Comparison of ENCODE assay signal across 1 cellular context in genomic region chr21:46324390-46325072, GRCh38.
A peak's percentile ranks its signal among the peaks of the same experiment; 100 is the strongest.
TF ChIP-seq lines count a peak whose summit lies in the region.

No MANE protein-coding gene starts in this region.

TF ChIP-seq in HepG2, 621 proteins besides CTCF, POLR2A, EP300 and RAD21 (continued from another document and continues in another):
- TF ChIP-seq, protein P1, sequence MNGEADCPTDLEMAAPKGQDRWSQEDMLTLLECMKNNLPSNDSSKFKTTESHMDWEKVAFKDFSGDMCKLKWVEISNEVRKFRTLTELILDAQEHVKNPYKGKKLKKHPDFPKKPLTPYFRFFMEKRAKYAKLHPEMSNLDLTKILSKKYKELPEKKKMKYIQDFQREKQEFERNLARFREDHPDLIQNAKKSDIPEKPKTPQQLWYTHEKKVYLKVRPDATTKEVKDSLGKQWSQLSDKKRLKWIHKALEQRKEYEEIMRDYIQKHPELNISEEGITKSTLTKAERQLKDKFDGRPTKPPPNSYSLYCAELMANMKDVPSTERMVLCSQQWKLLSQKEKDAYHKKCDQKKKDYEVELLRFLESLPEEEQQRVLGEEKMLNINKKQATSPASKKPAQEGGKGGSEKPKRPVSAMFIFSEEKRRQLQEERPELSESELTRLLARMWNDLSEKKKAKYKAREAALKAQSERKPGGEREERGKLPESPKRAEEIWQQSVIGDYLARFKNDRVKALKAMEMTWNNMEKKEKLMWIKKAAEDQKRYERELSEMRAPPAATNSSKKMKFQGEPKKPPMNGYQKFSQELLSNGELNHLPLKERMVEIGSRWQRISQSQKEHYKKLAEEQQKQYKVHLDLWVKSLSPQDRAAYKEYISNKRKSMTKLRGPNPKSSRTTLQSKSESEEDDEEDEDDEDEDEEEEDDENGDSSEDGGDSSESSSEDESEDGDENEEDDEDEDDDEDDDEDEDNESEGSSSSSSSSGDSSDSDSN (CRISPR knock-in tag; IDR thresholded peaks at IDR 0.05): peak; percentile 77
- TF ChIP-seq CENPT (CRISPR knock-in tag; IDR thresholded peaks at IDR 0.05; ENCODE audit: low read depth) (no peak), SP1 (IDR thresholded peaks at IDR 0.05) (no peak), SP1 (CRISPR knock-in tag; IDR thresholded peaks at IDR 0.05) (peak; percentile 61), MAZ (IDR thresholded peaks at IDR 0.05; ENCODE audit: borderline replicate concordance, low read depth, low read length) (peak; percentile 37; the same call in 1 of the 2 replicates), MAZ (CRISPR knock-in tag; IDR thresholded peaks at IDR 0.05; ENCODE audit: low read depth) (peak; percentile 53), MYPOP (CRISPR knock-in tag; IDR thresholded peaks at IDR 0.05) (0 out of 2 replicates have a peak, but pooled peaks have one; percentile 47), ZNF530 (CRISPR knock-in tag; IDR thresholded peaks at IDR 0.05; ENCODE audit: low read depth) (no peak), HDAC1 (CRISPR knock-in tag; IDR thresholded peaks at IDR 0.05) (peak; percentile 65), ZSCAN31 (CRISPR knock-in tag; IDR thresholded peaks at IDR 0.05; ENCODE audit: low read depth) (0 out of 2 replicates have a peak, but pooled peaks have one; percentile 67), POLR2G (IDR thresholded peaks at IDR 0.05; ENCODE audit: low read depth, low read length) (peak; percentile 68), ZNF737 (CRISPR knock-in tag; IDR thresholded peaks at IDR 0.05; ENCODE audit: borderline replicate concordance) (no peak), ZNF775 (CRISPR knock-in tag; IDR thresholded peaks at IDR 0.05; ENCODE audit: borderline replicate concordance) (no peak), ZNF567 (CRISPR knock-in tag; IDR thresholded peaks at IDR 0.05; ENCODE audit: borderline replicate concordance) (no peak), BRD4 (CRISPR knock-in tag; IDR thresholded peaks at IDR 0.05) (no peak; the same call in none of the 2 replicates), ZSCAN29 (CRISPR knock-in tag; conservative IDR thresholded peaks at IDR 0.05) (no peak), XBP1 (CRISPR knock-in tag; IDR thresholded peaks at IDR 0.05) (no peak), HES4 (CRISPR knock-in tag; IDR thresholded peaks at IDR 0.05; ENCODE audit: borderline replicate concordance) (peak; percentile 29; the same call in 1 of the 2 replicates), ARID4A (CRISPR knock-in tag; IDR thresholded peaks at IDR 0.05; ENCODE audit: borderline replicate concordance) (peak; percentile 81), MIER2 (CRISPR knock-in tag; IDR thresholded peaks at IDR 0.05) (no peak), ZNF451 (CRISPR knock-in tag; IDR thresholded peaks at IDR 0.05) (no peak), GABPB1 (CRISPR knock-in tag; IDR thresholded peaks at IDR 0.05) (peak; percentile 16; the same call in 1 of the 2 replicates), CC2D1A (CRISPR knock-in tag; IDR thresholded peaks at IDR 0.05) (no peak), POLR2AphosphoS5 (IDR thresholded peaks at IDR 0.05; ENCODE audit: low read depth, low read length) (peak; percentile 46; the same call in 1 of the 2 replicates), CCDC6 (CRISPR knock-in tag; IDR thresholded peaks at IDR 0.05) (peak; percentile 60; the same call in 1 of the 2 replicates), CREB1 (IDR thresholded peaks at IDR 0.05) (no peak), CREB1 (CRISPR knock-in tag; IDR thresholded peaks at IDR 0.05) (no peak), HOXA9 (CRISPR knock-in tag; IDR thresholded peaks at IDR 0.05; ENCODE audit: borderline replicate concordance) (peak; percentile 32; the same call in 1 of the 2 replicates), SKI (IDR thresholded peaks at IDR 0.05; ENCODE audit: partially characterized antibody) (no peak), ETV5 (CRISPR knock-in tag; IDR thresholded peaks at IDR 0.05; ENCODE audit: borderline replicate concordance) (no peak), KDM5A (IDR thresholded peaks at IDR 0.05; ENCODE audit: borderline replicate concordance, low read length) (no peak), ZNF879 (CRISPR knock-in tag; IDR thresholded peaks at IDR 0.05) (no peak), CSRNP1 (CRISPR knock-in tag; IDR thresholded peaks at IDR 0.05) (no peak), PHF8 (CRISPR knock-in tag; IDR thresholded peaks at IDR 0.05) (peak; percentile 72), MXD1 (CRISPR knock-in tag; IDR thresholded peaks at IDR 0.05) (0 out of 2 replicates have a peak, but pooled peaks have one; percentile 6), GABPA (IDR thresholded peaks at IDR 0.05; ENCODE audit: low read depth, low read length) (no peak), GABPA (CRISPR knock-in tag; IDR thresholded peaks at IDR 0.05; ENCODE audit: low read depth) (no peak), ZSCAN20 (CRISPR knock-in tag; IDR thresholded peaks at IDR 0.05; ENCODE audit: borderline replicate concordance) (peak; percentile 75; the same call in 1 of the 2 replicates), SUZ12 (IDR thresholded peaks at IDR 0.05; ENCODE audit: low read depth, low read length) (no peak), ZFP36L1 (CRISPR knock-in tag; IDR thresholded peaks at IDR 0.05) (no peak), ZNF333 (CRISPR knock-in tag; IDR thresholded peaks at IDR 0.05; ENCODE audit: borderline replicate concordance) (no peak), MTF1 (CRISPR knock-in tag; IDR thresholded peaks at IDR 0.05) (peak; percentile 53; the same call in 1 of the 2 replicates)
- TF ChIP-seq, protein P2, sequence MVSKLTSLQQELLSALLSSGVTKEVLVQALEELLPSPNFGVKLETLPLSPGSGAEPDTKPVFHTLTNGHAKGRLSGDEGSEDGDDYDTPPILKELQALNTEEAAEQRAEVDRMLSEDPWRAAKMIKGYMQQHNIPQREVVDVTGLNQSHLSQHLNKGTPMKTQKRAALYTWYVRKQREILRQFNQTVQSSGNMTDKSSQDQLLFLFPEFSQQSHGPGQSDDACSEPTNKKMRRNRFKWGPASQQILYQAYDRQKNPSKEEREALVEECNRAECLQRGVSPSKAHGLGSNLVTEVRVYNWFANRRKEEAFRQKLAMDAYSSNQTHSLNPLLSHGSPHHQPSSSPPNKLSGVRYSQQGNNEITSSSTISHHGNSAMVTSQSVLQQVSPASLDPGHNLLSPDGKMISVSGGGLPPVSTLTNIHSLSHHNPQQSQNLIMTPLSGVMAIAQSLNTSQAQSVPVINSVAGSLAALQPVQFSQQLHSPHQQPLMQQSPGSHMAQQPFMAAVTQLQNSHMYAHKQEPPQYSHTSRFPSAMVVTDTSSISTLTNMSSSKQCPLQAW (CRISPR knock-in tag; IDR thresholded peaks at IDR 0.05): no peak
- TF ChIP-seq, protein P3, sequence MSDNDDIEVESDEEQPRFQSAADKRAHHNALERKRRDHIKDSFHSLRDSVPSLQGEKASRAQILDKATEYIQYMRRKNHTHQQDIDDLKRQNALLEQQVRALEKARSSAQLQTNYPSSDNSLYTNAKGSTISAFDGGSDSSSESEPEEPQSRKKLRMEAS (IDR thresholded peaks at IDR 0.05): no peak; the same call in none of the 2 replicates
- TF ChIP-seq, protein P4, sequence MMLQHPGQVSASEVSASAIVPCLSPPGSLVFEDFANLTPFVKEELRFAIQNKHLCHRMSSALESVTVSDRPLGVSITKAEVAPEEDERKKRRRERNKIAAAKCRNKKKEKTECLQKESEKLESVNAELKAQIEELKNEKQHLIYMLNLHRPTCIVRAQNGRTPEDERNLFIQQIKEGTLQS (CRISPR knock-in tag; IDR thresholded peaks at IDR 0.05): no peak
- TF ChIP-seq, protein P5, sequence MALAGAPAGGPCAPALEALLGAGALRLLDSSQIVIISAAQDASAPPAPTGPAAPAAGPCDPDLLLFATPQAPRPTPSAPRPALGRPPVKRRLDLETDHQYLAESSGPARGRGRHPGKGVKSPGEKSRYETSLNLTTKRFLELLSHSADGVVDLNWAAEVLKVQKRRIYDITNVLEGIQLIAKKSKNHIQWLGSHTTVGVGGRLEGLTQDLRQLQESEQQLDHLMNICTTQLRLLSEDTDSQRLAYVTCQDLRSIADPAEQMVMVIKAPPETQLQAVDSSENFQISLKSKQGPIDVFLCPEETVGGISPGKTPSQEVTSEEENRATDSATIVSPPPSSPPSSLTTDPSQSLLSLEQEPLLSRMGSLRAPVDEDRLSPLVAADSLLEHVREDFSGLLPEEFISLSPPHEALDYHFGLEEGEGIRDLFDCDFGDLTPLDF (CRISPR knock-in tag; IDR thresholded peaks at IDR 0.05): peak; percentile 62; the same call in 1 of the 2 replicates
- TF ChIP-seq, protein P6, sequence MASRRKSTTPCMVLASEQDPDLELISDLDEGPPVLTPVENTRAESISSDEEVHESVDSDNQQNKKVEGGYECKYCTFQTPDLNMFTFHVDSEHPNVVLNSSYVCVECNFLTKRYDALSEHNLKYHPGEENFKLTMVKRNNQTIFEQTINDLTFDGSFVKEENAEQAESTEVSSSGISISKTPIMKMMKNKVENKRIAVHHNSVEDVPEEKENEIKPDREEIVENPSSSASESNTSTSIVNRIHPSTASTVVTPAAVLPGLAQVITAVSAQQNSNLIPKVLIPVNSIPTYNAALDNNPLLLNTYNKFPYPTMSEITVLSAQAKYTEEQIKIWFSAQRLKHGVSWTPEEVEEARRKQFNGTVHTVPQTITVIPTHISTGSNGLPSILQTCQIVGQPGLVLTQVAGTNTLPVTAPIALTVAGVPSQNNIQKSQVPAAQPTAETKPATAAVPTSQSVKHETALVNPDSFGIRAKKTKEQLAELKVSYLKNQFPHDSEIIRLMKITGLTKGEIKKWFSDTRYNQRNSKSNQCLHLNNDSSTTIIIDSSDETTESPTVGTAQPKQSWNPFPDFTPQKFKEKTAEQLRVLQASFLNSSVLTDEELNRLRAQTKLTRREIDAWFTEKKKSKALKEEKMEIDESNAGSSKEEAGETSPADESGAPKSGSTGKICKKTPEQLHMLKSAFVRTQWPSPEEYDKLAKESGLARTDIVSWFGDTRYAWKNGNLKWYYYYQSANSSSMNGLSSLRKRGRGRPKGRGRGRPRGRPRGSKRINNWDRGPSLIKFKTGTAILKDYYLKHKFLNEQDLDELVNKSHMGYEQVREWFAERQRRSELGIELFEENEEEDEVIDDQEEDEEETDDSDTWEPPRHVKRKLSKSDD (CRISPR knock-in tag; IDR thresholded peaks at IDR 0.05; ENCODE audit: low read depth): no peak
- TF ChIP-seq, protein P7, sequence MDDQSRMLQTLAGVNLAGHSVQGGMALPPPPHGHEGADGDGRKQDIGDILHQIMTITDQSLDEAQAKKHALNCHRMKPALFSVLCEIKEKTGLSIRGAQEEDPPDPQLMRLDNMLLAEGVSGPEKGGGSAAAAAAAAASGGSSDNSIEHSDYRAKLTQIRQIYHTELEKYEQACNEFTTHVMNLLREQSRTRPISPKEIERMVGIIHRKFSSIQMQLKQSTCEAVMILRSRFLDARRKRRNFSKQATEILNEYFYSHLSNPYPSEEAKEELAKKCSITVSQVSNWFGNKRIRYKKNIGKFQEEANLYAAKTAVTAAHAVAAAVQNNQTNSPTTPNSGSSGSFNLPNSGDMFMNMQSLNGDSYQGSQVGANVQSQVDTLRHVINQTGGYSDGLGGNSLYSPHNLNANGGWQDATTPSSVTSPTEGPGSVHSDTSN (CRISPR knock-in tag; IDR thresholded peaks at IDR 0.05; ENCODE audit: borderline replicate concordance): 0 out of 2 replicates have a peak, but pooled peaks have one; percentile 42
